14 cellular contexts compared by ENCODE assay signal in the genomic region with DNA sequence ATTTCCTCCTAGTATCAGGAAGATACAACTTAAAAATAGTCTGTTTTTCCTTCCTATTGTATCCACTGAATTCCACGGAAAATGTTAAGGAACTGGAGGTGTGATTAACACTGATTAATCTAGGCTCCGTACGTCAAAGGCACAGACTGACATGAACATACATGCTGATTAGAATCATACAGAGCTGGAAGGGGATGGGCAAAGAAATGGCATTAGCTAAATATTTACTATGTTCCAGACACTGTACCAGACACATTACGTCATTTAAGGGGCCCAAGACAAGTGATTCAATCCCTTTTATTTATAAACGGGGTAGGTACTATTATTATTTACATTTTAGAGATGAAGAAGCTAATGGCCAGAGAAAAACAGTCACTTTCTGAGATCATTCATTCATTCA. TPM values are rescaled to one million over a fixed set of nuclear protein-coding genes. Genes with fewer than 3 reads are reported as not detected.
DNase-seq lines count a peak whose midpoint lies in the region; ATAC-seq and TF ChIP-seq lines count a peak whose summit lies in the region.
"Had no signal": no experiment of that assay in that cellular context is flagged by ENCODE, and none has a peak within 500 bp of the region (broad histone marks: within the 10 kb centered on the region; RNA-seq: fewer than 3 reads in every experiment).

No MANE protein-coding gene starts in this region.

- H4K5ac ChIP-seq in IMR-90 (ENCODE audit: low read depth, low read length) = no peak overlapping the region

- no peak overlapping the region; the same call in 2 of the 3 replicates for H2BK15ac ChIP-seq in IMR-90 (ENCODE audit: low read depth, low read length)

- no peaks in the 10 kb centered on the region for H3K36me3 Mint-ChIP-seq in CD4-positive, CD25-positive, alpha-beta regulatory T cell

- H3K79me1 ChIP-seq in IMR-90 (ENCODE audit: low read depth in 1 of 2, low read length in 2 of 2) = peaks cover 6 to 25% of the 10 kb centered on the region in 2 experiments

- H2AK9ac ChIP-seq in IMR-90 (replicated peaks; ENCODE audit: low read depth, low read length, poor library complexity) = no peak overlapping the region

- dilution Hi-C loops in IMR-90 (cut with HindIII; ENCODE audit: low sequenced_read_pairs, unreplicated experiment) = no loop called here

- H4K91ac ChIP-seq in IMR-90 (ENCODE audit: insufficient read depth, low read depth, low read length) = no peak overlapping the region

- H3K4ac ChIP-seq in IMR-90 (ENCODE audit: low read depth, low read length) = no peak overlapping the region

- BruUV-seq in IMR-90 (replicated peaks; lab: Mats Ljungman, UMichigan) = no TSS peak

- peak overlapping the region in 2 of 3 donors; percentile 14 to 85 for H3K27ac Mint-ChIP-seq in CD4-positive, CD25-positive, alpha-beta regulatory T cell

- H3K23ac ChIP-seq in IMR-90 (ENCODE audit: low read depth, low read length) = no peak overlapping the region

- peak overlapping the region; percentile 28; the same call in 1 of the 2 replicates for H3K18ac ChIP-seq in IMR-90 (ENCODE audit: low read depth, low read length)

- POLR2A ChIA-PET in IMR-90 (lab: Charles Lee; ENCODE audit: unreplicated experiment) = interaction anchor here (1.4 kb wide), 1 partner anchor 73 kb away, joined by 6 read pairs; no protein-coding TSS in a partner anchor

- H2BK120ac ChIP-seq in IMR-90 (ENCODE audit: low read depth, low read length) = no peak overlapping the region

- no peak overlapping the region for H3K9ac ChIP-seq in IMR-90 (ENCODE audit: low read depth, low read length)

- no peak overlapping the region for H3K27ac ChIP-seq in CD4-positive, CD25-positive, alpha-beta regulatory T cell (ENCODE audit: insufficient read depth, low read length, poor library complexity, severe bottlenecking)
- H3K27ac ChIP-seq in IMR-90 (ENCODE audit: insufficient read depth, low read length) (no peak overlapping the region), foreskin keratinocyte (peak overlapping the region; percentile 87), psoas muscle (peak overlapping the region; percentile 86)
- H3K27ac ChIP-seq: SJSA1 had no signal

- H3K9me3 ChIP-seq in CD4-positive, CD25-positive, alpha-beta regulatory T cell (ENCODE audit: control insufficient read depth in 2 of 2, low read length in 2 of 2) = no peaks in the 10 kb centered on the region
- H3K9me3 ChIP-seq in IMR-90 (ENCODE audit: control insufficient read depth, insufficient read depth, low read length) (no peaks in the 10 kb centered on the region), psoas muscle (no peaks in the 10 kb centered on the region)
- H3K9me3 ChIP-seq: SJSA1 had no signal

- H3K14ac ChIP-seq in IMR-90 (replicated peaks; ENCODE audit: low read depth, low read length) = no peak overlapping the region

- H3K4me3 Mint-ChIP-seq in CD4-positive, CD25-positive, alpha-beta regulatory T cell = peak overlapping the region; percentile 92 to 96 (median 96)

- H4K20me1 ChIP-seq in IMR-90 (ENCODE audit: insufficient read depth, low read length) = peaks cover 21% of the 10 kb centered on the region

- H2BK20ac ChIP-seq in IMR-90 (ENCODE audit: low read depth, low read length) = no peak overlapping the region

- no peak overlapping the region for H2AFZ ChIP-seq in IMR-90 (replicated peaks; ENCODE audit: low read length, poor library complexity)

- in situ Hi-C loops in IMR-90 (cut with MboI; ENCODE audit: low sequenced_read_pairs) = no loop called here

- TF ChIP-seq POLR2A in IMR-90 (IDR thresholded peaks at IDR 0.05; ENCODE audit: low read depth, low read length) = no peak

- TF ChIP-seq RAD21 in IMR-90 (IDR thresholded peaks at IDR 0.05; ENCODE audit: low read length) = no peak

- CTCF ChIA-PET in IMR-90 (lab: Yijun Ruan, JAX) = interaction anchor here (1.3 to 2.1 kb wide), 3 partner anchors 8 to 38 kb away, joined by 4 to 5 read pairs (median 5); no protein-coding TSS in a partner anchor

- H3K4me2 ChIP-seq in IMR-90 (ENCODE audit: low read depth, low read length) = peak overlapping the region; percentile 23; the same call in 1 of the 2 replicates

- peaks cover 5% of the 10 kb centered on the region for H3K9me1 ChIP-seq in IMR-90 (ENCODE audit: insufficient read depth, low read length)

- H3K9me3 Mint-ChIP-seq in CD4-positive, CD25-positive, alpha-beta regulatory T cell = peaks cover 0 to 4% (median 0%) of the 10 kb centered on the region in 7 donors

- H3K4me1 ChIP-seq in CD4-positive, CD25-positive, alpha-beta regulatory T cell (ENCODE audit: control insufficient read depth, insufficient read depth, low read length, poor library complexity, severe bottlenecking) = peaks cover 31% of the 10 kb centered on the region
- H3K4me1 ChIP-seq in IMR-90 (ENCODE audit: control insufficient read depth, insufficient read depth, low read length) (peaks cover 13% of the 10 kb centered on the region), foreskin keratinocyte (peaks cover 25% of the 10 kb centered on the region), psoas muscle (peaks cover 20% of the 10 kb centered on the region)

- H3K4me1 Mint-ChIP-seq in CD4-positive, CD25-positive, alpha-beta regulatory T cell = peaks cover 15 to 45% (median 29%) of the 10 kb centered on the region in 4 donors

- H3K56ac ChIP-seq in IMR-90 (ENCODE audit: extremely low read depth, insufficient read depth, low read length) = no peak overlapping the region

- peak overlapping the region; percentile 61 for H2BK5ac ChIP-seq in IMR-90 (ENCODE audit: low read depth, low read length, poor library complexity, severe bottlenecking)

- TF ChIP-seq CTCF in IMR-90 (conservative IDR thresholded peaks at IDR 0.05; ENCODE audit: low read depth, low read length) = no peak
- TF ChIP-seq CTCF in foreskin keratinocyte (conservative IDR thresholded peaks at IDR 0.05) = no peak
- TF ChIP-seq CTCF in psoas muscle (IDR thresholded peaks at IDR 0.05) = no peak

- H2AK5ac ChIP-seq in IMR-90 (ENCODE audit: low read depth, low read length) = 0 out of 2 replicates have a peak overlapping the region, but pooled peaks have one; percentile 57

- DNase-seq in CD4-positive, CD25-positive, alpha-beta regulatory T cell = no peak
- DNase-seq in IMR-90 = peak; percentile 38
- DNase-seq in foreskin keratinocyte = peak; percentile 93 to 94
- DNase-seq in psoas muscle = no peak
- DNase-seq in SIG-M5 treated with dmso at 0.1 percent for 504 hours (lab: John Stamatoyannopoulos, UW; ENCODE audit: unreplicated experiment) = no peak
- DNase-seq in NAMALWA (ENCODE audit: low spot score) = no peak
- DNase-seq in stimulated activated naive CD8-positive, alpha-beta T cell treated with anti-CD3 and anti-CD28 coated beads, Interleukin-15, Interleukin-2, amounts not matched to agents 100 U/mL and 50 U/mL, for 24 hours = no peak
- DNase-seq in SIG-M5 (lab: John Stamatoyannopoulos, UW) = no peak
- DNase-seq: activated T-cell treated with anti-CD3 and anti-CD28 coated beads, Interleukin-2, amount 50 U/mL, for 48 hours; central memory CD4-positive, alpha-beta T cell; NCI-H146; NCI-H774 had no signal

- intact Hi-C loops in IMR-90 (cut with micrococcal nuclease) = no loop called here
- intact Hi-C loops in psoas muscle (cut with DNase I) = no loop called here

- no peak overlapping the region for H3K4me3 ChIP-seq in CD4-positive, CD25-positive, alpha-beta regulatory T cell (ENCODE audit: low read depth, low read length)
- H3K4me3 ChIP-seq in IMR-90 (ENCODE audit: insufficient read depth, low read depth, low read length) (no peak overlapping the region), psoas muscle (no peak overlapping the region)
- H3K4me3 ChIP-seq: SJSA1 had no signal

- WGBS in IMR-90 (ENCODE audit: extremely low coverage in 2 of 2, insufficient read length in 1 of 2), 2 experiments = no CpG with 5 or more reads among the region's 5 CpGs
- 83 to 88% (median 83%) methylated on average over 5 of the region's 5 CpGs for WGBS in psoas muscle, 3 donors

- peak overlapping the region in 1 of 2 experiments; percentile 40; a peak in 1 of 4 replicates for H4K8ac ChIP-seq in IMR-90 (ENCODE audit: low read depth in 2 of 2, low read length in 2 of 2)

- H3K27me3 Mint-ChIP-seq in CD4-positive, CD25-positive, alpha-beta regulatory T cell = no peaks in the 10 kb centered on the region

- no peaks in the 10 kb centered on the region for H3K27me3 ChIP-seq in CD4-positive, CD25-positive, alpha-beta regulatory T cell (ENCODE audit: control insufficient read depth, insufficient read depth, low read length)
- H3K27me3 ChIP-seq in IMR-90 (ENCODE audit: control insufficient read depth, insufficient read depth, low read length) (no peaks in the 10 kb centered on the region), foreskin keratinocyte (no peaks in the 10 kb centered on the region), psoas muscle (ENCODE audit: insufficient read depth in 3 of 3, low read length in 2 of 3) (no peaks in the 10 kb centered on the region)
- H3K27me3 ChIP-seq: SJSA1 had no signal

- no peaks in the 10 kb centered on the region for H3K36me3 ChIP-seq in CD4-positive, CD25-positive, alpha-beta regulatory T cell (ENCODE audit: control insufficient read depth, insufficient read depth, low read length)
- no peaks in the 10 kb centered on the region; the same call in 1 of the 2 replicates for H3K36me3 ChIP-seq in IMR-90 (ENCODE audit: control insufficient read depth, insufficient read depth, low read length)
- no peaks in the 10 kb centered on the region for H3K36me3 ChIP-seq in psoas muscle (ENCODE audit: insufficient read depth in 1 of 2, low read depth in 1 of 2)
- H3K36me3 ChIP-seq: SJSA1 had no signal

- ATAC-seq in CD4-positive, CD25-positive, alpha-beta regulatory T cell (ENCODE audit: low read depth in 2 of 2) = no peak
- ATAC-seq in IMR-90 (ENCODE audit: low read depth) (no peak), foreskin keratinocyte (peak; percentile 39), psoas muscle (no peak)
- ATAC-seq in stimulated activated naive CD8-positive, alpha-beta T cell treated with anti-CD3 and anti-CD28 coated beads, Interleukin-15, Interleukin-2, amounts not matched to agents 100 U/mL and 50 U/mL, for 24 hours = no peak
- ATAC-seq: activated CD4-positive, CD25-positive, alpha-beta regulatory T cell treated with anti-CD3 and anti-CD28 coated beads, Interleukin-2, amount 50 U/mL, for 24 hours had no signal

TF ChIP-seq in IMR-90, 13 proteins besides CTCF, POLR2A, EP300 and RAD21:
- TF ChIP-seq FOS (IDR thresholded peaks at IDR 0.05; ENCODE audit: low read depth, low read length) (peak; percentile 46), CEBPB (IDR thresholded peaks at IDR 0.05; ENCODE audit: low read depth, low read length) (no peak), MAZ (IDR thresholded peaks at IDR 0.05; ENCODE audit: borderline replicate concordance, low read depth, low read length) (no peak)

RNA-seq across cellular contexts. Expression of a gene that starts 1.9 kb away (rescaled TPM):
- total RNA-seq in CD4-positive, CD25-positive, alpha-beta regulatory T cell = 24.9 TPM
- 10 to 100 TPM; 18.0 to 27.0 (median 18.9) TPM for polyA plus RNA-seq in CD4-positive, CD25-positive, alpha-beta regulatory T cell
- total RNA-seq in IMR-90 (2012; rRNA removed) (57.8 and 75.3 TPM in 2 replicates), foreskin keratinocyte (36.1 and 41.6 TPM in 2 replicates), psoas muscle (10 to 100 TPM; 18.3 to 25.7 (median 20.6) TPM)
- polyA plus RNA-seq in IMR-90 (2012; rRNA removed) (10.2 and 15.1 TPM in 2 replicates), foreskin keratinocyte (7.8 and 9.2 TPM in 2 replicates), psoas muscle (1 to 10 TPM; 5.3 to 7.8 (median 5.4) TPM)
- polyA plus RNA-seq in IMR-90 (2012; cell fraction: cytosol; rRNA removed) = 7.8 and 11.8 TPM in 2 replicates
- polyA plus RNA-seq in IMR-90 (2012; cell fraction: nucleus; rRNA removed; ENCODE audit: low replicate concordance) = 1.8 and 11.2 TPM in 2 replicates

Comparison
In these comparisons a context has a peak if more than half of its experiments do, and no peak if none do; other contexts are left out.
1. DNase-seq: peak in IMR-90 (single experiment) and foreskin keratinocyte (2 of 2); none in CD4-positive, CD25-positive, alpha-beta regulatory T cell (0 of 3), psoas muscle (0 of 2), SIG-M5 treated with dmso at 0.1 percent for 504 hours (single experiment), NAMALWA (single experiment), stimulated activated naive CD8-positive, alpha-beta T cell treated with anti-CD3 and anti-CD28 coated beads, Interleukin-15, Interleukin-2, amounts not matched to agents 100 U/mL and 50 U/mL, for 24 hours (single experiment) and SIG-M5 (single experiment).
2. H3K27ac ChIP-seq: peak in foreskin keratinocyte (single experiment) and psoas muscle (single experiment); none in CD4-positive, CD25-positive, alpha-beta regulatory T cell (single experiment) and IMR-90 (single experiment).